ENCODE assay signal across 8 cellular contexts in genomic region chr6:152094992-152095592, GRCh38.
DNase-seq lines count a peak whose midpoint lies in the region; ATAC-seq lines count a peak whose summit lies in the region.

No MANE protein-coding gene starts in this region.

- H3K36me3 Mint-ChIP-seq in activated T-cell treated with anti-CD3 and anti-CD28 coated beads, Interleukin-2, amount 50 U/mL, for 4 hours (ENCODE audit: insufficient read depth): no peaks in the 10 kb centered on the region
- no peaks in the 10 kb centered on the region for H3K36me3 Mint-ChIP-seq in activated T-helper 2 cell treated with anti-CD3 and anti-CD28 coated beads, Interferon-gamma antibody, Interleukin-2, Interleukin-4, amounts not matched to agents 10 μg/mL and 5 μg/mL and 100 μg/mL, durations not matched to agents 14 hours and 24 hours and 36 hours (ENCODE audit: low read depth)

- H3K4me1 Mint-ChIP-seq in activated T-cell treated with anti-CD3 and anti-CD28 coated beads, Interleukin-2, amount 50 U/mL, for 4 hours (ENCODE audit: low read depth): no peaks in the 10 kb centered on the region
- no peaks in the 10 kb centered on the region for H3K4me1 Mint-ChIP-seq in activated T-helper 2 cell treated with anti-CD3 and anti-CD28 coated beads, Interferon-gamma antibody, Interleukin-2, Interleukin-4, amounts not matched to agents 10 μg/mL and 5 μg/mL and 100 μg/mL, durations not matched to agents 14 hours and 24 hours and 36 hours (ENCODE audit: low read depth)

- H3K4me3 Mint-ChIP-seq in activated T-cell treated with anti-CD3 and anti-CD28 coated beads, Interleukin-2, amount 50 U/mL, for 4 hours: no peak overlapping the region
- no peak overlapping the region for H3K4me3 Mint-ChIP-seq in activated T-helper 2 cell treated with anti-CD3 and anti-CD28 coated beads, Interferon-gamma antibody, Interleukin-2, Interleukin-4, amounts not matched to agents 10 μg/mL and 5 μg/mL and 100 μg/mL, durations not matched to agents 14 hours and 24 hours and 36 hours (ENCODE audit: low read depth)

- intact Hi-C loops in activated T-helper 2 cell treated with anti-CD3 and anti-CD28 coated beads, Interferon-gamma antibody, Interleukin-2, Interleukin-4, amounts not matched to agents 10 μg/mL and 5 μg/mL and 100 μg/mL, durations not matched to agents 14 hours and 24 hours and 36 hours (cut with micrococcal nuclease): no loop called here

- no peaks in the 10 kb centered on the region for H3K9me3 Mint-ChIP-seq in activated T-cell treated with anti-CD3 and anti-CD28 coated beads, Interleukin-2, amount 50 U/mL, for 4 hours
- H3K9me3 Mint-ChIP-seq in activated T-helper 2 cell treated with anti-CD3 and anti-CD28 coated beads, Interferon-gamma antibody, Interleukin-2, Interleukin-4, amounts not matched to agents 10 μg/mL and 5 μg/mL and 100 μg/mL, durations not matched to agents 14 hours and 24 hours and 36 hours: no peaks in the 10 kb centered on the region

- H3K36me3 ChIP-seq in skeletal muscle tissue (ENCODE audit: control insufficient read depth in 3 of 3, insufficient read depth in 3 of 3, low read length in 3 of 3): peaks cover 0 to 3% (median 0%) of the 10 kb centered on the region in 3 donors

- no peaks in the 10 kb centered on the region for H3K9me3 ChIP-seq in skeletal muscle tissue (ENCODE audit: control insufficient read depth in 3 of 3, low read length in 3 of 3)

- no peak overlapping the region for H3K4me3 ChIP-seq in skeletal muscle tissue (ENCODE audit: low read length in 3 of 3)

- peak overlapping the region; percentile 59 for H3K27ac ChIP-seq in skeletal muscle tissue (ENCODE audit: low read depth, low read length)

- peaks cover 28 to 52% (median 34%) of the 10 kb centered on the region in 3 donors for H3K4me1 ChIP-seq in skeletal muscle tissue (ENCODE audit: control insufficient read depth in 3 of 3, insufficient read depth in 3 of 3, low read length in 3 of 3)

- DNase-seq in activated T-cell treated with anti-CD3 and anti-CD28 coated beads, Interleukin-2, amount 50 U/mL, for 4 hours: no peak
- no peak for DNase-seq in activated T-cell treated with anti-CD3 and anti-CD28 coated beads for 4 hours
- peak; percentile 79 for DNase-seq in SW480 (ENCODE audit: low spot score)
- peak; percentile 90 for DNase-seq in foreskin melanocyte
- no peak for DNase-seq in activated T-helper 2 cell treated with anti-CD3 and anti-CD28 coated beads, Interferon-gamma antibody, Interleukin-2, Interleukin-4, amounts not matched to agents 10 μg/mL and 5 μg/mL and 100 μg/mL, durations not matched to agents 14 hours and 24 hours and 36 hours (ENCODE audit: low spot score)
- no peak for DNase-seq in NCI-H345 (lab: John Stamatoyannopoulos, UW)

- H3K9ac ChIP-seq in skeletal muscle tissue (ENCODE audit: low read depth in 1 of 3, low read length in 3 of 3): no peak overlapping the region

- H3K27ac Mint-ChIP-seq in activated T-helper 2 cell treated with anti-CD3 and anti-CD28 coated beads, Interferon-gamma antibody, Interleukin-2, Interleukin-4, amounts not matched to agents 10 μg/mL and 5 μg/mL and 100 μg/mL, durations not matched to agents 14 hours and 24 hours and 36 hours: no peak overlapping the region

- H3K27me3 Mint-ChIP-seq in activated T-cell treated with anti-CD3 and anti-CD28 coated beads, Interleukin-2, amount 50 U/mL, for 4 hours (ENCODE audit: low read depth): no peaks in the 10 kb centered on the region
- H3K27me3 Mint-ChIP-seq in activated T-helper 2 cell treated with anti-CD3 and anti-CD28 coated beads, Interferon-gamma antibody, Interleukin-2, Interleukin-4, amounts not matched to agents 10 μg/mL and 5 μg/mL and 100 μg/mL, durations not matched to agents 14 hours and 24 hours and 36 hours (ENCODE audit: low read depth): no peaks in the 10 kb centered on the region

- ATAC-seq in activated T-cell treated with anti-CD3 and anti-CD28 coated beads, Interleukin-2, amount 50 U/mL, for 4 hours: peak; percentile 40 to 67
- no peak for ATAC-seq in GM18498 (IDR thresholded peaks at IDR 0.05; ENCODE audit: unreplicated experiment)

- H3K27me3 ChIP-seq in skeletal muscle tissue (ENCODE audit: control insufficient read depth in 3 of 3, insufficient read depth in 3 of 3, low read length in 3 of 3): no peaks in the 10 kb centered on the region

Comparison
In these comparisons a context has a peak if more than half of its experiments do, and no peak if none do; other contexts are left out.
1. DNase-seq: peak in SW480 (single experiment) and foreskin melanocyte (single experiment); none in activated T-cell treated with anti-CD3 and anti-CD28 coated beads, Interleukin-2, amount 50 U/mL, for 4 hours (single experiment), activated T-cell treated with anti-CD3 and anti-CD28 coated beads for 4 hours (single experiment), activated T-helper 2 cell treated with anti-CD3 and anti-CD28 coated beads, Interferon-gamma antibody, Interleukin-2, Interleukin-4, amounts not matched to agents 10 μg/mL and 5 μg/mL and 100 μg/mL, durations not matched to agents 14 hours and 24 hours and 36 hours (single experiment) and NCI-H345 (single experiment).